ENCODE assay signal across 22 cellular contexts in genomic region chr13:22154041-22154440, GRCh38.
"Had no signal": no experiment of that assay in that cellular context is flagged by ENCODE, and none has a peak within 500 bp of the region (broad histone marks: within the 10 kb centered on the region; RNA-seq: fewer than 3 reads in every experiment).

No MANE protein-coding gene starts in this region.

- H3K4me3 ChIP-seq: K562, SJSA1 had no signal

- H3K4me2 ChIP-seq: KMS-11, SK-N-SH had no signal

- H3K4me1 ChIP-seq: SJSA1 had no signal

- H3K27me3 ChIP-seq: SJSA1 had no signal

- H3K4me1 Mint-ChIP-seq: IgD-negative memory B cell had no signal

- H3K36me3 ChIP-seq: SJSA1 had no signal

- H3K36me3 Mint-ChIP-seq: IgD-negative memory B cell had no signal

- H3K27ac ChIP-seq: KMS-11, SJSA1 had no signal

- H3K4me3 Mint-ChIP-seq: IgD-negative memory B cell had no signal

- H3K9ac ChIP-seq: KMS-11, SK-N-SH had no signal

- H3K27ac Mint-ChIP-seq: IgD-negative memory B cell had no signal

- DNase-seq: Kasumi-1, MM.1S, NCI-H1092 treated with DMSO at 0.1 percent for 48 hours, NCI-H1436, NCI-H1694, NCI-H187 treated with DMSO at 0.1 percent for 48 hours, NCI-H2029 treated with DMSO at 0.1 percent for 48 hours, NCI-H2171 treated with DMSO at 0.1 percent for 48 hours, NCI-H2227 treated with DMSO at 0.1 percent for 48 hours, NCI-H510A, NCI-H524 treated with DMSO at 0.1 percent for 48 hours, NCI-H69, NCI-H774, Right ventricle myocardium superior, RPMI8226, SIG-M5, SK-N-SH, SW 1271 had no signal
